In the genomic region with DNA sequence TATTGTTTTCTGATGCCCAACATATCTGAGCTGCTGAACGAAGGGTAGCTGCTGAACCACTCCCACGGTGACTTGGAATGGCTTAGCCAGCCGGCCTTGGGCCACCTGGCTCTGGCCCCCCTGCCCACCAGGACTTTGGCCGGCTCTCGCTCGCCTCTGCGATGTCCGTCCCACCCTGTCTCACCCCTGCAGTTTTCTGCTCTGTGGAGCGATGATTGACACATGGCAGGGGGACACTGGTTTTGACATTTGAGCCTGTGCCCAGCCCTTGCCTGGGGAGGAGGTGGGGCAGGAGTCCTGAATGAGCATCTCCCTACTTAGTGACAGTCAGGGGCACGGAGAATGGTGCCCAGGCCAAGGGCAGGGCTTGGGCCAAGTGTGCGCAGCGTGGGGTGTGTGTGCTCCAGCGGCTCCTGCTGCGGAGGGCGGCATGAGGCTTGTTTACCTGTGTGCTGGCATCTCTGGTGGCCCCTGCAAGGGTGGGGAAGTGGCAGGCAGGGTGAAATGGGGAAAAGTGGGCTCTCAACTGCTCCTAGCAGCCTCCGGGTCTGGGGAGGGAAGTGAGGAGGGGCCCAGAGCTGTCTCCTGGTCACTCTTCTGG, we compare ENCODE assay signal across 8 cellular contexts. TPM values are rescaled to one million over a fixed set of nuclear protein-coding genes. Genes with fewer than 3 reads are reported as not detected.
DNase-seq lines count a peak whose midpoint lies in the region; ATAC-seq, FAIRE-seq and TF ChIP-seq lines count a peak whose summit lies in the region.

No MANE protein-coding gene starts in this region.

- no peaks in the 10 kb centered on the region for H3K9me1 ChIP-seq in keratinocyte (ENCODE audit: control insufficient read depth, extremely low read depth, insufficient read depth, low read length)

- H3K9ac ChIP-seq in HUES48 (ENCODE audit: low read depth, low read length) = no peak overlapping the region
- peak overlapping the region; percentile 68 for H3K9ac ChIP-seq in keratinocyte (ENCODE audit: control insufficient read depth, extremely low read depth, insufficient read depth, low read length)

- H3K27me3 ChIP-seq in HUES48 (ENCODE audit: control insufficient read depth, insufficient read depth, low read length) (peaks cover 15% of the 10 kb centered on the region), keratinocyte (ENCODE audit: control insufficient read depth, extremely low read depth, insufficient read depth, low read length) (no peaks in the 10 kb centered on the region)

- no peak for DNase-seq in activated naive CD8-positive, alpha-beta T cell treated with anti-CD3 and anti-CD28 coated beads, Interleukin-2, amount 10 ng/mL, durations not matched to agents 7 days and 5 days
- DNase-seq in keratinocyte (ENCODE audit: low read depth, low spot score) (no peak), hepatic stellate cell (ENCODE audit: low spot score) (no peak)
- no peak for DNase-seq in stimulated activated naive CD8-positive, alpha-beta T cell treated with anti-CD3 and anti-CD28 coated beads, Interleukin-15, amount 100 ng/mL, for 72 hours

- no peak for TF ChIP-seq CTCF in keratinocyte (optimal IDR thresholded peaks at IDR 0.05 in 1 of 3, IDR thresholded peaks at IDR 0.05 in 1 of 3, conservative IDR thresholded peaks at IDR 0.05 in 1 of 3; ENCODE audit: extremely low read depth in 1 of 3, insufficient read depth in 2 of 3, low read length in 3 of 3)

- H3K27me3 Mint-ChIP-seq in activated naive CD8-positive, alpha-beta T cell treated with anti-CD3 and anti-CD28 coated beads, Interleukin-2, amount 10 ng/mL, durations not matched to agents 7 days and 5 days = no peaks in the 10 kb centered on the region
- H3K27me3 Mint-ChIP-seq in stimulated activated naive CD8-positive, alpha-beta T cell treated with anti-CD3 and anti-CD28 coated beads, Interleukin-15, amount 100 ng/mL, for 72 hours = no peaks in the 10 kb centered on the region

- peaks cover 23% of the 10 kb centered on the region for H3K4me1 Mint-ChIP-seq in activated naive CD8-positive, alpha-beta T cell treated with anti-CD3 and anti-CD28 coated beads, Interleukin-2, amount 10 ng/mL, durations not matched to agents 7 days and 5 days
- H3K4me1 Mint-ChIP-seq in stimulated activated naive CD8-positive, alpha-beta T cell treated with anti-CD3 and anti-CD28 coated beads, Interleukin-15, amount 100 ng/mL, for 72 hours = peaks cover 47% of the 10 kb centered on the region

- H4K20me1 ChIP-seq in keratinocyte (ENCODE audit: control insufficient read depth, extremely low read depth, insufficient read depth, low read length) = no peaks in the 10 kb centered on the region

- FAIRE-seq in keratinocyte (lab: Jason Lieb, UNC) = no peak

- H3K4me2 ChIP-seq in keratinocyte (ENCODE audit: control insufficient read depth, extremely low read depth, insufficient read depth, low read depth, low read length) = peak overlapping the region; percentile 80

- H3K4me1 ChIP-seq in HUES48 (ENCODE audit: control insufficient read depth, insufficient read depth, low read length) (peaks cover 13% of the 10 kb centered on the region), keratinocyte (ENCODE audit: control insufficient read depth, extremely low read depth, insufficient read depth, low read length) (peaks cover 49% of the 10 kb centered on the region)

- no peak overlapping the region for H2AFZ ChIP-seq in keratinocyte (ENCODE audit: control insufficient read depth, low read length)

- H3K79me2 ChIP-seq in keratinocyte (ENCODE audit: control insufficient read depth, insufficient read depth, low read length) = no peaks in the 10 kb centered on the region

- peaks cover 9% of the 10 kb centered on the region for H3K36me3 Mint-ChIP-seq in activated naive CD8-positive, alpha-beta T cell treated with anti-CD3 and anti-CD28 coated beads, Interleukin-2, amount 10 ng/mL, durations not matched to agents 7 days and 5 days

- H3K4me3 ChIP-seq in HUES48 (ENCODE audit: low read depth, low read length) = peak overlapping the region; percentile 60
- peak overlapping the region; percentile 32 to 60 (median 48) for H3K4me3 ChIP-seq in keratinocyte (ENCODE audit: control insufficient read depth in 2 of 3, extremely low read depth in 1 of 3, insufficient read depth in 2 of 3, low read depth in 1 of 3, low read length in 3 of 3)

- ATAC-seq in activated naive CD8-positive, alpha-beta T cell treated with anti-CD3 and anti-CD28 coated beads, Interleukin-2, amount 10 ng/mL, durations not matched to agents 7 days and 5 days (ENCODE audit: low read depth) = no peak
- no peak for ATAC-seq in stimulated activated naive CD8-positive, alpha-beta T cell treated with anti-CD3 and anti-CD28 coated beads, Interleukin-15, amount 100 ng/mL, for 72 hours
- ATAC-seq in HG02610 (IDR thresholded peaks at IDR 0.05; ENCODE audit: unreplicated experiment) = no peak
- ATAC-seq in HG03280 (IDR thresholded peaks at IDR 0.05; ENCODE audit: unreplicated experiment) = no peak
- no peak for ATAC-seq in HG03342 (IDR thresholded peaks at IDR 0.05; ENCODE audit: unreplicated experiment)

- peak overlapping the region; percentile 62 for H3K27ac Mint-ChIP-seq in activated naive CD8-positive, alpha-beta T cell treated with anti-CD3 and anti-CD28 coated beads, Interleukin-2, amount 10 ng/mL, durations not matched to agents 7 days and 5 days
- H3K27ac Mint-ChIP-seq in stimulated activated naive CD8-positive, alpha-beta T cell treated with anti-CD3 and anti-CD28 coated beads, Interleukin-15, amount 100 ng/mL, for 72 hours = peak overlapping the region in 1 of 2 donors; percentile 79

- no peaks in the 10 kb centered on the region for H3K9me3 Mint-ChIP-seq in activated naive CD8-positive, alpha-beta T cell treated with anti-CD3 and anti-CD28 coated beads, Interleukin-2, amount 10 ng/mL, durations not matched to agents 7 days and 5 days
- H3K9me3 Mint-ChIP-seq in stimulated activated naive CD8-positive, alpha-beta T cell treated with anti-CD3 and anti-CD28 coated beads, Interleukin-15, amount 100 ng/mL, for 72 hours = peaks cover 5 to 28% of the 10 kb centered on the region in 2 donors

- H3K36me3 ChIP-seq in HUES48 (ENCODE audit: control insufficient read depth, insufficient read depth, low read length) (no peaks in the 10 kb centered on the region), keratinocyte (ENCODE audit: control insufficient read depth in 2 of 2, extremely low read depth in 1 of 2, insufficient read depth in 2 of 2, low read length in 2 of 2) (no peaks in the 10 kb centered on the region)

- H3K4me3 Mint-ChIP-seq in activated naive CD8-positive, alpha-beta T cell treated with anti-CD3 and anti-CD28 coated beads, Interleukin-2, amount 10 ng/mL, durations not matched to agents 7 days and 5 days = peak overlapping the region; percentile 71
- peak overlapping the region; percentile 67 to 75 for H3K4me3 Mint-ChIP-seq in stimulated activated naive CD8-positive, alpha-beta T cell treated with anti-CD3 and anti-CD28 coated beads, Interleukin-15, amount 100 ng/mL, for 72 hours

- H3K27ac ChIP-seq in HUES48 (ENCODE audit: low read depth, low read length) (no peak overlapping the region), keratinocyte (ENCODE audit: control insufficient read depth, insufficient read depth, low read length) (peak overlapping the region; percentile 74)

- dilution Hi-C loops in keratinocyte (cut with MboI; ENCODE audit: extremely low pct_ligation_motif_present, low sequenced_read_pairs) = no loop called here

- no peaks in the 10 kb centered on the region for H3K9me3 ChIP-seq in HUES48 (ENCODE audit: control insufficient read depth, insufficient read depth, low read length)
- no peaks in the 10 kb centered on the region for H3K9me3 ChIP-seq in keratinocyte (ENCODE audit: control insufficient read depth, low read depth, low read length)

- POLR2A ChIA-PET in activated naive CD8-positive, alpha-beta T cell treated with anti-CD3 and anti-CD28 coated beads, Interleukin-2, amount 10 ng/mL, durations not matched to agents 7 days and 5 days (lab: Charles Lee) = interaction anchor here (2.4 kb wide), 1 partner anchor 28 kb away, joined by 10 read pairs; a partner anchor contains a TSS

RNA-seq across cellular contexts. Expression of a gene that starts 15.7 kb away (rescaled TPM):
- 1 to 10 TPM; 2.9 to 3.1 TPM for total RNA-seq in activated naive CD8-positive, alpha-beta T cell treated with anti-CD3 and anti-CD28 coated beads, Interleukin-2, amount 10 ng/mL, durations not matched to agents 7 days and 5 days
- 0.06 to 0.49 TPM (median 0.37 TPM) in 3 replicates for polyA plus RNA-seq in keratinocyte
- 9.8 TPM for polyA plus RNA-seq in keratinocyte (2011; ENCODE audit: low read depth)
- polyA plus RNA-seq in keratinocyte (2011; cell fraction: cytosol; rRNA removed) = 0.21 and 0.24 TPM in 2 replicates
- 0.23 and 0.27 TPM in 2 replicates for polyA plus RNA-seq in keratinocyte (2011; cell fraction: nucleus; rRNA removed)
- polyA plus RNA-seq in keratinocyte (2012; ENCODE audit: low replicate concordance) = 0.26 and 7.1 TPM in 2 replicates
- not detected in 3 replicates for polyA minus RNA-seq in keratinocyte
- 2.9 TPM for polyA minus RNA-seq in keratinocyte (2011; cell fraction: cytosol; rRNA and poly(A)+ RNA removed)
- 0.31 and 0.84 TPM in 2 replicates for polyA minus RNA-seq in keratinocyte (2011; cell fraction: nucleus; rRNA and poly(A)+ RNA removed)

RNA-seq across cellular contexts. Expression of a gene that starts 27.9 kb away (rescaled TPM):
- under 1 TPM; 0.55 to 0.65 TPM for total RNA-seq in activated naive CD8-positive, alpha-beta T cell treated with anti-CD3 and anti-CD28 coated beads, Interleukin-2, amount 10 ng/mL, durations not matched to agents 7 days and 5 days
- 24.3 to 36.0 TPM (median 27.3 TPM) in 3 replicates for polyA plus RNA-seq in keratinocyte
- polyA plus RNA-seq in keratinocyte (2011; ENCODE audit: low read depth) = 52.2 TPM
- 35.3 and 141 TPM in 2 replicates for polyA plus RNA-seq in keratinocyte (2011; cell fraction: cytosol; rRNA removed)
- 15.6 and 36.1 TPM in 2 replicates for polyA plus RNA-seq in keratinocyte (2011; cell fraction: nucleus; rRNA removed)
- polyA plus RNA-seq in keratinocyte (2012; ENCODE audit: low replicate concordance) = 80.5 and 153 TPM in 2 replicates
- 2.6 to 28.4 TPM (median 4.5 TPM) in 3 replicates for polyA minus RNA-seq in keratinocyte
- 91.1 TPM for polyA minus RNA-seq in keratinocyte (2011; cell fraction: cytosol; rRNA and poly(A)+ RNA removed)
- 12.3 and 12.4 TPM in 2 replicates for polyA minus RNA-seq in keratinocyte (2011; cell fraction: nucleus; rRNA and poly(A)+ RNA removed)
